ENCODE assay signal across 16 cellular contexts in genomic region chr2:20400306-20400705, GRCh38. TPM values are rescaled to one million over a fixed set of nuclear protein-coding genes. Genes with fewer than 3 reads are reported as not detected.
DNase-seq lines count a peak whose midpoint lies in the region; ATAC-seq, FAIRE-seq and TF ChIP-seq lines count a peak whose summit lies in the region.
"Had no signal": no experiment of that assay in that cellular context is flagged by ENCODE, and none has a peak within 500 bp of the region (broad histone marks: within the 10 kb centered on the region; RNA-seq: fewer than 3 reads in every experiment).

No MANE protein-coding gene starts in this region.

- CTCF ChIA-PET in activated CD4-positive, alpha-beta T cell treated with anti-CD3 and anti-CD28 coated beads for 36 hours (lab: Charles Lee): interaction anchor here (1.1 to 2.3 kb wide), 3 partner anchors 9 to 12 kb away, joined by 4 to 14 read pairs (median 4); no protein-coding TSS in a partner anchor
- CTCF ChIA-PET in HepG2 (lab: Yijun Ruan, JAX; ENCODE audit: low intra/inter-chr PET ratio, low total read pairs): no interaction called here

- POLR2A ChIA-PET in activated CD4-positive, alpha-beta T cell treated with anti-CD3 and anti-CD28 coated beads for 36 hours (lab: Charles Lee): no interaction called here
- POLR2A ChIA-PET in HepG2 (lab: Yijun Ruan, JAX): interaction anchor here (2.4 kb wide), 1 partner anchor 47 kb away, joined by 8 read pairs; the partner anchor contains the start of gene RHOB

- BruUV-seq in HepG2 (replicated peaks; lab: Mats Ljungman, UMichigan): no TSS peak

- H3K79me2 ChIP-seq in HepG2 (ENCODE audit: insufficient read depth, low read length): no peaks in the 10 kb centered on the region

- no peaks in the 10 kb centered on the region for H3K27me3 ChIP-seq in liver (ENCODE audit: control insufficient read depth in 4 of 4, insufficient read depth in 4 of 4, low read length in 3 of 4)
- H3K27me3 ChIP-seq in HepG2 (ENCODE audit: control insufficient read depth in 1 of 2, insufficient read depth in 2 of 2, low read length in 2 of 2): peaks cover 2 to 38% of the 10 kb centered on the region in 2 experiments
- H3K27me3 ChIP-seq: BLaER1 had no signal

- TF ChIP-seq CTCF in liver (IDR thresholded peaks at IDR 0.05; ENCODE audit: low read depth, low read length, missing input control) (no peak), HepG2 (CRISPR knock-in tag; IDR thresholded peaks at IDR 0.05) (no peak), type B pancreatic cell (conservative IDR thresholded peaks at IDR 0.05) (no peak), nephron progenitor cell (IDR thresholded peaks at IDR 0.05) (no peak)

- TF ChIP-seq POLR2A in HepG2 (IDR thresholded peaks at IDR 0.05; ENCODE audit: insufficient read depth in 1 of 2, low read depth in 2 of 2, low read length in 2 of 2): no peak

- no peak overlapping the region for H3K4me3 ChIP-seq in liver (ENCODE audit: low read depth in 1 of 3, low read length in 3 of 3)
- no peak overlapping the region for H3K4me3 ChIP-seq in HepG2 (replicated peaks in 1 of 3; ENCODE audit: insufficient read depth in 1 of 3, low read depth in 2 of 3, low read length in 3 of 3)
- H3K4me3 ChIP-seq: BLaER1 had no signal

- H3K9me3 ChIP-seq in liver (ENCODE audit: control insufficient read depth in 4 of 4, low read length in 3 of 4) (no peaks in the 10 kb centered on the region), HepG2 (ENCODE audit: low read length) (no peaks in the 10 kb centered on the region)
- H3K9me3 ChIP-seq: BLaER1, Caco-2 had no signal

- H3K36me3 Mint-ChIP-seq in activated CD4-positive, alpha-beta T cell treated with anti-CD3 and anti-CD28 coated beads, Interleukin-2, amount 10 ng/mL, durations not matched to agents 24 days and 14 days (ENCODE audit: low read depth): no peaks in the 10 kb centered on the region
- no peaks in the 10 kb centered on the region for H3K36me3 Mint-ChIP-seq in activated CD4-positive, alpha-beta T cell treated with anti-CD3 and anti-CD28 coated beads for 36 hours (ENCODE audit: low read depth)
- H3K36me3 Mint-ChIP-seq in type B pancreatic cell (no peaks in the 10 kb centered on the region), nephron progenitor cell (ENCODE audit: low read depth) (no peaks in the 10 kb centered on the region)
- H3K36me3 Mint-ChIP-seq: CD8-positive, alpha-beta memory T cell had no signal

- no peak overlapping the region for H3K4me3 Mint-ChIP-seq in activated CD4-positive, alpha-beta T cell treated with anti-CD3 and anti-CD28 coated beads, Interleukin-2, amount 10 ng/mL, durations not matched to agents 24 days and 14 days
- H3K4me3 Mint-ChIP-seq in activated CD4-positive, alpha-beta T cell treated with anti-CD3 and anti-CD28 coated beads for 36 hours: no peak overlapping the region
- H3K4me3 Mint-ChIP-seq in type B pancreatic cell (no peak overlapping the region), nephron progenitor cell (no peak overlapping the region)
- H3K4me3 Mint-ChIP-seq: CD8-positive, alpha-beta memory T cell had no signal

- intact Hi-C loops in activated CD4-positive, alpha-beta T cell treated with anti-CD3 and anti-CD28 coated beads, Interleukin-2, amount 10 ng/mL, durations not matched to agents 24 days and 14 days (cut with micrococcal nuclease): no loop called here
- intact Hi-C loops in activated CD4-positive, alpha-beta T cell treated with anti-CD3 and anti-CD28 coated beads for 36 hours (cut with DNase I, micrococcal nuclease): no loop called here
- intact Hi-C loops in HepG2 (cut with micrococcal nuclease; ENCODE audit: unreplicated experiment): no loop called here

- H3K27ac ChIP-seq in liver (ENCODE audit: low read depth in 1 of 2, low read length in 2 of 2) (no peak overlapping the region), HepG2 (ENCODE audit: extremely low read length, insufficient read depth, low read length) (no peak overlapping the region)
- H3K27ac ChIP-seq: BLaER1 had no signal

- no peaks in the 10 kb centered on the region for H4K20me1 ChIP-seq in HepG2 (ENCODE audit: insufficient read depth, low read length)
- H4K20me1 ChIP-seq: BLaER1 had no signal

- 95% methylated on average over 1 of the region's 1 CpG for WGBS in liver
- WGBS in HepG2 (ENCODE audit: low lambda C conversion rate): 67% methylated on average over 1 of the region's 1 CpG

- in situ Hi-C loops in HepG2 (cut with HindIII; ENCODE audit: extremely low pct_ligation_motif_present, low pct_unique_long_range_greater_than_20kb) (no loop called here), G401 (cut with HindIII; ENCODE audit: low sequenced_read_pairs) (no loop called here)

- H3K36me3 ChIP-seq in liver (ENCODE audit: control insufficient read depth in 4 of 4, insufficient read depth in 3 of 4, low read depth in 1 of 4, low read length in 3 of 4) (no peaks in the 10 kb centered on the region), HepG2 (replicated peaks in 1 of 2; ENCODE audit: control insufficient read depth in 1 of 2, insufficient read depth in 2 of 2, low read length in 2 of 2) (no peaks in the 10 kb centered on the region)
- H3K36me3 ChIP-seq: BLaER1 had no signal

- no peak overlapping the region for H2AFZ ChIP-seq in HepG2 (ENCODE audit: low read length)

- no peak for DNase-seq in activated CD4-positive, alpha-beta T cell treated with anti-CD3 and anti-CD28 coated beads, Interleukin-2, amount 10 ng/mL, durations not matched to agents 24 days and 14 days
- DNase-seq in activated CD4-positive, alpha-beta T cell treated with anti-CD3 and anti-CD28 coated beads for 36 hours: no peak
- no peak for DNase-seq in HepG2 (ENCODE audit: low spot score)
- DNase-seq in mesenteric fat pad (ENCODE audit: low spot score): peak; percentile 35
- peak; percentile 7 for DNase-seq in type B pancreatic cell (ENCODE audit: extremely low spot score, unreplicated experiment)
- no peak for DNase-seq in G401 (ENCODE audit: low spot score)
- no peak for DNase-seq in nephron progenitor cell
- DNase-seq: 8988T; AML-193; Caco-2; CD8-positive, alpha-beta memory T cell; DND-41; GF-D8 had no signal

- peaks cover 0 to 4% (median 0%) of the 10 kb centered on the region in 4 donors for H3K4me1 ChIP-seq in liver (ENCODE audit: control insufficient read depth in 4 of 4, insufficient read depth in 4 of 4, low read length in 3 of 4)
- peaks cover 7% of the 10 kb centered on the region for H3K4me1 ChIP-seq in HepG2 (ENCODE audit: insufficient read depth, low read length)
- H3K4me1 ChIP-seq: BLaER1, Caco-2 had no signal

- H3K9ac ChIP-seq in liver (ENCODE audit: low read depth in 1 of 2, low read length in 2 of 2) (no peak overlapping the region), HepG2 (ENCODE audit: insufficient read depth, low read depth, low read length) (no peak overlapping the region)
- H3K9ac ChIP-seq: BLaER1 had no signal

- no peak overlapping the region for H3K4me2 ChIP-seq in HepG2 (ENCODE audit: low read depth, low read length)
- H3K4me2 ChIP-seq: BLaER1 had no signal

- ATAC-seq in activated CD4-positive, alpha-beta T cell treated with anti-CD3 and anti-CD28 coated beads for 36 hours: no peak
- no peak for ATAC-seq in HepG2
- ATAC-seq: HCT116 had no signal

- no peak for TF ChIP-seq RAD21 in liver (IDR thresholded peaks at IDR 0.05)
- no peak for TF ChIP-seq RAD21 in HepG2 (CRISPR knock-in tag; IDR thresholded peaks at IDR 0.05)

- peaks cover 34% of the 10 kb centered on the region for H3K27me3 Mint-ChIP-seq in activated CD4-positive, alpha-beta T cell treated with anti-CD3 and anti-CD28 coated beads, Interleukin-2, amount 10 ng/mL, durations not matched to agents 24 days and 14 days
- peaks cover 2% of the 10 kb centered on the region for H3K27me3 Mint-ChIP-seq in activated CD4-positive, alpha-beta T cell treated with anti-CD3 and anti-CD28 coated beads for 36 hours
- peaks cover 12% of the 10 kb centered on the region for H3K27me3 Mint-ChIP-seq in type B pancreatic cell
- peaks cover 34% of the 10 kb centered on the region for H3K27me3 Mint-ChIP-seq in nephron progenitor cell (ENCODE audit: low read depth, poor library complexity)

- no peaks in the 10 kb centered on the region for H3K4me1 Mint-ChIP-seq in activated CD4-positive, alpha-beta T cell treated with anti-CD3 and anti-CD28 coated beads, Interleukin-2, amount 10 ng/mL, durations not matched to agents 24 days and 14 days
- no peaks in the 10 kb centered on the region for H3K4me1 Mint-ChIP-seq in activated CD4-positive, alpha-beta T cell treated with anti-CD3 and anti-CD28 coated beads for 36 hours
- H3K4me1 Mint-ChIP-seq in type B pancreatic cell (ENCODE audit: unreplicated experiment): no peaks in the 10 kb centered on the region
- peaks cover 6% of the 10 kb centered on the region for H3K4me1 Mint-ChIP-seq in nephron progenitor cell
- H3K4me1 Mint-ChIP-seq: CD8-positive, alpha-beta memory T cell had no signal

- H3K27ac Mint-ChIP-seq in activated CD4-positive, alpha-beta T cell treated with anti-CD3 and anti-CD28 coated beads, Interleukin-2, amount 10 ng/mL, durations not matched to agents 24 days and 14 days: peak overlapping the region; percentile 18
- H3K27ac Mint-ChIP-seq in activated CD4-positive, alpha-beta T cell treated with anti-CD3 and anti-CD28 coated beads for 36 hours: no peak overlapping the region
- H3K27ac Mint-ChIP-seq in type B pancreatic cell: no peak overlapping the region
- no peak overlapping the region for H3K27ac Mint-ChIP-seq in nephron progenitor cell
- H3K27ac Mint-ChIP-seq: CD8-positive, alpha-beta memory T cell had no signal

- TF ChIP-seq EP300 in HepG2 (IDR thresholded peaks at IDR 0.05; ENCODE audit: low read depth in 2 of 2, low read length in 2 of 2) (no peak), HepG2 (CRISPR knock-in tag; IDR thresholded peaks at IDR 0.05; ENCODE audit: borderline replicate concordance) (no peak)

- no peak for FAIRE-seq in HepG2 (lab: Jason Lieb, UNC)

- no peaks in the 10 kb centered on the region for H3K9me3 Mint-ChIP-seq in activated CD4-positive, alpha-beta T cell treated with anti-CD3 and anti-CD28 coated beads, Interleukin-2, amount 10 ng/mL, durations not matched to agents 24 days and 14 days
- no peaks in the 10 kb centered on the region for H3K9me3 Mint-ChIP-seq in activated CD4-positive, alpha-beta T cell treated with anti-CD3 and anti-CD28 coated beads for 36 hours (ENCODE audit: low read depth)
- H3K9me3 Mint-ChIP-seq in type B pancreatic cell (no peaks in the 10 kb centered on the region), nephron progenitor cell (no peaks in the 10 kb centered on the region)
- H3K9me3 Mint-ChIP-seq: CD8-positive, alpha-beta memory T cell had no signal

RNA-seq across cellular contexts. Expression of gene RHOB, which starts 46.6 kb away (rescaled TPM):
- total RNA-seq in activated CD4-positive, alpha-beta T cell treated with anti-CD3 and anti-CD28 coated beads, Interleukin-2, amount 10 ng/mL, durations not matched to agents 24 days and 14 days: 16.4 and 18.5 TPM in 2 replicates
- 1 to 10 TPM; 7.5 TPM for total RNA-seq in activated CD4-positive, alpha-beta T cell treated with anti-CD3 and anti-CD28 coated beads for 36 hours
- total RNA-seq in liver: 100 to 1,000 TPM in 1 of 2 donors, 10 to 100 TPM in 1; 82.6 to 634 TPM
- 100 to 1,000 TPM; 114 to 207 TPM for polyA plus RNA-seq in liver
- total RNA-seq in HepG2 (2016; rRNA removed; fragmentation: Illumina TruSeq; extraction: Trizol): 192 and 268 TPM in 2 replicates
- total RNA-seq in HepG2 (2016; cell fraction: cytosol; rRNA removed; fragmentation: Illumina TruSeq; extraction: Trizol; ENCODE audit: low read depth): 40.2 and 44.0 TPM in 2 replicates
- total RNA-seq in HepG2 (2016; cell fraction: insoluble cytoplasmic fraction; rRNA removed; fragmentation: Illumina TruSeq; extraction: Trizol): 176 and 281 TPM in 2 replicates
- total RNA-seq in HepG2 (2016; cell fraction: membrane; rRNA removed; fragmentation: Illumina TruSeq; extraction: Trizol): 165 and 177 TPM in 2 replicates
- 193 and 207 TPM in 2 replicates for total RNA-seq in HepG2 (2016; cell fraction: nucleus; rRNA removed; fragmentation: Illumina TruSeq; extraction: Trizol)
- polyA plus RNA-seq in HepG2 (2011; rRNA removed): 192 and 237 TPM in 2 replicates
- polyA plus RNA-seq in HepG2 (2011; cell fraction: cytosol; rRNA removed): 193 and 210 TPM in 2 replicates
- 241 and 269 TPM in 2 replicates for polyA plus RNA-seq in HepG2 (2011; cell fraction: nucleus; rRNA removed)
- 158 and 213 TPM in 2 replicates for polyA plus RNA-seq in HepG2 (2012)
- 33.6 and 36.3 TPM in 2 replicates for polyA plus RNA-seq in HepG2 (2016; cell fraction: cytosol; fragmentation: Illumina TruSeq; extraction: Trizol; ENCODE audit: low read depth)
- polyA plus RNA-seq in HepG2 (2016; cell fraction: insoluble cytoplasmic fraction; fragmentation: Illumina TruSeq; extraction: Trizol; ENCODE audit: low read depth): 232 and 273 TPM in 2 replicates
- 112 and 122 TPM in 2 replicates for polyA plus RNA-seq in HepG2 (2016; cell fraction: membrane; fragmentation: Illumina TruSeq; extraction: Trizol; ENCODE audit: low read depth)
- polyA plus RNA-seq in HepG2 (2016; cell fraction: nucleus; fragmentation: Illumina TruSeq; extraction: Trizol; ENCODE audit: insufficient read depth, low read depth): 333 and 350 TPM in 2 replicates
- 88.5 and 225 TPM in 2 replicates for polyA minus RNA-seq in HepG2 (2011; rRNA and poly(A)+ RNA removed; ENCODE audit: low replicate concordance)
- 132 and 167 TPM in 2 replicates for polyA minus RNA-seq in HepG2 (2011; cell fraction: cytosol; rRNA and poly(A)+ RNA removed)
- polyA minus RNA-seq in HepG2 (2011; cell fraction: nucleus; rRNA and poly(A)+ RNA removed): 162 and 170 TPM in 2 replicates
- 677 TPM for total RNA-seq in mesenteric fat pad
- total RNA-seq in type B pancreatic cell (ENCODE audit: low replicate concordance): 82.8 and 83.5 TPM in 2 replicates
- 274 and 317 TPM in 2 replicates for total RNA-seq in G401 (2014; rRNA removed; shearing (Covaris generic))

RNA-seq across cellular contexts. Expression of gene PUM2, which starts 49.7 kb away (rescaled TPM):
- 122 and 130 TPM in 2 replicates for total RNA-seq in activated CD4-positive, alpha-beta T cell treated with anti-CD3 and anti-CD28 coated beads, Interleukin-2, amount 10 ng/mL, durations not matched to agents 24 days and 14 days
- total RNA-seq in activated CD4-positive, alpha-beta T cell treated with anti-CD3 and anti-CD28 coated beads for 36 hours: 100 to 1,000 TPM in 1 of 2 experiments, 10 to 100 TPM in 1; 78.4 to 112 TPM
- total RNA-seq in liver: 10 to 100 TPM; 51.5 to 61.0 TPM
- polyA plus RNA-seq in liver: 10 to 100 TPM; 18.5 to 18.8 TPM
- total RNA-seq in HepG2 (2016; rRNA removed; fragmentation: Illumina TruSeq; extraction: Trizol): 69.6 and 94.7 TPM in 2 replicates
- 268 and 314 TPM in 2 replicates for total RNA-seq in HepG2 (2016; cell fraction: cytosol; rRNA removed; fragmentation: Illumina TruSeq; extraction: Trizol; ENCODE audit: low read depth)
- total RNA-seq in HepG2 (2016; cell fraction: insoluble cytoplasmic fraction; rRNA removed; fragmentation: Illumina TruSeq; extraction: Trizol): 66.2 and 87.3 TPM in 2 replicates
- 195 and 235 TPM in 2 replicates for total RNA-seq in HepG2 (2016; cell fraction: membrane; rRNA removed; fragmentation: Illumina TruSeq; extraction: Trizol)
- total RNA-seq in HepG2 (2016; cell fraction: nucleus; rRNA removed; fragmentation: Illumina TruSeq; extraction: Trizol): 86.0 and 93.6 TPM in 2 replicates
- polyA plus RNA-seq in HepG2 (2011; rRNA removed): 61.8 and 69.8 TPM in 2 replicates
- 41.5 and 48.4 TPM in 2 replicates for polyA plus RNA-seq in HepG2 (2011; cell fraction: cytosol; rRNA removed)
- polyA plus RNA-seq in HepG2 (2011; cell fraction: nucleus; rRNA removed): 37.5 and 39.9 TPM in 2 replicates
- polyA plus RNA-seq in HepG2 (2012): 57.8 and 68.4 TPM in 2 replicates
- polyA plus RNA-seq in HepG2 (2016; cell fraction: cytosol; fragmentation: Illumina TruSeq; extraction: Trizol; ENCODE audit: low read depth): 1.7 and 2.0 TPM in 2 replicates
- polyA plus RNA-seq in HepG2 (2016; cell fraction: insoluble cytoplasmic fraction; fragmentation: Illumina TruSeq; extraction: Trizol; ENCODE audit: low read depth): 65.5 and 73.0 TPM in 2 replicates
- 11.7 and 13.1 TPM in 2 replicates for polyA plus RNA-seq in HepG2 (2016; cell fraction: membrane; fragmentation: Illumina TruSeq; extraction: Trizol; ENCODE audit: low read depth)
- polyA plus RNA-seq in HepG2 (2016; cell fraction: nucleus; fragmentation: Illumina TruSeq; extraction: Trizol; ENCODE audit: insufficient read depth, low read depth): 65.5 and 68.7 TPM in 2 replicates
- 209 and 286 TPM in 2 replicates for polyA minus RNA-seq in HepG2 (2011; rRNA and poly(A)+ RNA removed; ENCODE audit: low replicate concordance)
- polyA minus RNA-seq in HepG2 (2011; cell fraction: cytosol; rRNA and poly(A)+ RNA removed): 125 and 141 TPM in 2 replicates
- 209 and 212 TPM in 2 replicates for polyA minus RNA-seq in HepG2 (2011; cell fraction: nucleus; rRNA and poly(A)+ RNA removed)
- total RNA-seq in mesenteric fat pad: 74.2 TPM
- total RNA-seq in type B pancreatic cell (ENCODE audit: low replicate concordance): 98.5 and 112 TPM in 2 replicates
- 34.8 and 48.3 TPM in 2 replicates for total RNA-seq in G401 (2014; rRNA removed; shearing (Covaris generic))

Comparison
In these comparisons a context has a peak if more than half of its experiments do, and no peak if none do; other contexts are left out.
1. DNase-seq: peak in mesenteric fat pad (single experiment) and type B pancreatic cell (single experiment); none in activated CD4-positive, alpha-beta T cell treated with anti-CD3 and anti-CD28 coated beads, Interleukin-2, amount 10 ng/mL, durations not matched to agents 24 days and 14 days (single experiment), activated CD4-positive, alpha-beta T cell treated with anti-CD3 and anti-CD28 coated beads for 36 hours (single experiment), HepG2 (single experiment), G401 (single experiment) and nephron progenitor cell (single experiment).